Comparison of ENCODE assay signal across 26 cellular contexts in genomic region chr13:103349664-103350063, GRCh38.
DNase-seq lines count a peak whose midpoint lies in the region; ATAC-seq and TF ChIP-seq lines count a peak whose summit lies in the region.
"Had no signal": no experiment of that assay in that cellular context is flagged by ENCODE, and none has a peak within 500 bp of the region (broad histone marks: within the 10 kb centered on the region; RNA-seq: fewer than 3 reads in every experiment).

No MANE protein-coding gene starts in this region.

- no peak overlapping the region for H3K27ac ChIP-seq in tibial nerve
- H3K27ac ChIP-seq: dorsolateral prefrontal cortex, RWPE1, stomach, thyroid gland, WERI-Rb-1 had no signal

- no peaks in the 10 kb centered on the region for H3K27me3 ChIP-seq in tibial nerve
- H3K27me3 ChIP-seq: stomach, thyroid gland had no signal

- WGBS in tibial nerve, 2 donors = 8 to 19% methylated on average over 4 of the region's 4 CpGs

- no peak for TF ChIP-seq EP300 in tibial nerve (IDR thresholded peaks at IDR 0.05)

- H3K4me1 Mint-ChIP-seq in activated T-helper 1 cell treated with anti-CD3 and anti-CD28 coated beads, Interleukin-12 subunit alpha, Interleukin-12 subunit beta, Interleukin-2, Interleukin-4 antibody, amounts not matched to agents 30 ng/mL and 10 ng/mL and 1 ng/mL, durations not matched to agents 14 hours and 24 hours and 36 hours (ENCODE audit: low read depth) = no peaks in the 10 kb centered on the region
- H3K4me1 Mint-ChIP-seq in nephron progenitor cell = peaks cover 27% of the 10 kb centered on the region
- no peaks in the 10 kb centered on the region for H3K4me1 Mint-ChIP-seq in activated CD4-positive, alpha-beta T cell treated with anti-CD3 and anti-CD28 coated beads for 36 hours
- H3K4me1 Mint-ChIP-seq: activated CD4-positive, alpha-beta T cell treated with anti-CD3 and anti-CD28 coated beads, Interleukin-2, amount 10 ng/mL, durations not matched to agents 7 days and 5 days; activated naive CD8-positive, alpha-beta T cell treated with anti-CD3 and anti-CD28 coated beads, Interleukin-2, amount 50 U/mL, for 24 hours; CD4-positive, alpha-beta memory T cell; naive thymus-derived CD8-positive, alpha-beta T cell had no signal

- no peaks in the 10 kb centered on the region for H3K36me3 Mint-ChIP-seq in activated T-helper 1 cell treated with anti-CD3 and anti-CD28 coated beads, Interleukin-12 subunit alpha, Interleukin-12 subunit beta, Interleukin-2, Interleukin-4 antibody, amounts not matched to agents 30 ng/mL and 10 ng/mL and 1 ng/mL, durations not matched to agents 14 hours and 24 hours and 36 hours (ENCODE audit: low read depth)
- peaks cover 4% of the 10 kb centered on the region for H3K36me3 Mint-ChIP-seq in nephron progenitor cell (ENCODE audit: low read depth)
- no peaks in the 10 kb centered on the region for H3K36me3 Mint-ChIP-seq in activated CD4-positive, alpha-beta T cell treated with anti-CD3 and anti-CD28 coated beads for 36 hours (ENCODE audit: low read depth)
- H3K36me3 Mint-ChIP-seq: CD4-positive, alpha-beta memory T cell; naive thymus-derived CD8-positive, alpha-beta T cell had no signal

- TF ChIP-seq CTCF in nephron progenitor cell (IDR thresholded peaks at IDR 0.05) (no peak), tibial nerve (IDR thresholded peaks at IDR 0.05) (no peak)

- H3K27ac Mint-ChIP-seq in activated T-helper 1 cell treated with anti-CD3 and anti-CD28 coated beads, Interleukin-12 subunit alpha, Interleukin-12 subunit beta, Interleukin-2, Interleukin-4 antibody, amounts not matched to agents 30 ng/mL and 10 ng/mL and 1 ng/mL, durations not matched to agents 14 hours and 24 hours and 36 hours = peak overlapping the region; percentile 50
- H3K27ac Mint-ChIP-seq in nephron progenitor cell = no peak overlapping the region
- H3K27ac Mint-ChIP-seq in activated CD4-positive, alpha-beta T cell treated with anti-CD3 and anti-CD28 coated beads for 36 hours = no peak overlapping the region
- H3K27ac Mint-ChIP-seq: activated CD4-positive, alpha-beta T cell treated with anti-CD3 and anti-CD28 coated beads, Interleukin-2, amount 10 ng/mL, durations not matched to agents 7 days and 5 days; activated naive CD8-positive, alpha-beta T cell treated with anti-CD3 and anti-CD28 coated beads, Interleukin-2, amount 50 U/mL, for 24 hours; CD4-positive, alpha-beta memory T cell; naive thymus-derived CD8-positive, alpha-beta T cell had no signal

- no peaks in the 10 kb centered on the region for H3K27me3 Mint-ChIP-seq in activated T-helper 1 cell treated with anti-CD3 and anti-CD28 coated beads, Interleukin-12 subunit alpha, Interleukin-12 subunit beta, Interleukin-2, Interleukin-4 antibody, amounts not matched to agents 30 ng/mL and 10 ng/mL and 1 ng/mL, durations not matched to agents 14 hours and 24 hours and 36 hours (ENCODE audit: insufficient read depth)
- H3K27me3 Mint-ChIP-seq in nephron progenitor cell (ENCODE audit: low read depth, poor library complexity) = no peaks in the 10 kb centered on the region
- no peaks in the 10 kb centered on the region for H3K27me3 Mint-ChIP-seq in activated CD4-positive, alpha-beta T cell treated with anti-CD3 and anti-CD28 coated beads for 36 hours
- H3K27me3 Mint-ChIP-seq: activated CD4-positive, alpha-beta T cell treated with anti-CD3 and anti-CD28 coated beads, Interleukin-2, amount 10 ng/mL, durations not matched to agents 7 days and 5 days; activated naive CD8-positive, alpha-beta T cell treated with anti-CD3 and anti-CD28 coated beads, Interleukin-2, amount 50 U/mL, for 24 hours; CD4-positive, alpha-beta memory T cell had no signal

- POLR2A ChIA-PET in activated CD4-positive, alpha-beta T cell treated with anti-CD3 and anti-CD28 coated beads for 36 hours (lab: Charles Lee) = no interaction called here

- no peak for TF ChIP-seq POLR2A in tibial nerve (IDR thresholded peaks at IDR 0.05)

- intact Hi-C loops in activated T-helper 1 cell treated with anti-CD3 and anti-CD28 coated beads, Interleukin-12 subunit alpha, Interleukin-12 subunit beta, Interleukin-2, Interleukin-4 antibody, amounts not matched to agents 30 ng/mL and 10 ng/mL and 1 ng/mL, durations not matched to agents 14 hours and 24 hours and 36 hours (cut with micrococcal nuclease) = no loop called here
- intact Hi-C loops in activated CD4-positive, alpha-beta T cell treated with anti-CD3 and anti-CD28 coated beads for 36 hours (cut with DNase I, micrococcal nuclease) = no loop called here

- no peak overlapping the region for H3K4me3 Mint-ChIP-seq in activated T-helper 1 cell treated with anti-CD3 and anti-CD28 coated beads, Interleukin-12 subunit alpha, Interleukin-12 subunit beta, Interleukin-2, Interleukin-4 antibody, amounts not matched to agents 30 ng/mL and 10 ng/mL and 1 ng/mL, durations not matched to agents 14 hours and 24 hours and 36 hours
- H3K4me3 Mint-ChIP-seq in nephron progenitor cell = no peak overlapping the region
- no peak overlapping the region for H3K4me3 Mint-ChIP-seq in activated CD4-positive, alpha-beta T cell treated with anti-CD3 and anti-CD28 coated beads for 36 hours
- H3K4me3 Mint-ChIP-seq: activated CD4-positive, alpha-beta T cell treated with anti-CD3 and anti-CD28 coated beads, Interleukin-2, amount 10 ng/mL, durations not matched to agents 7 days and 5 days; activated naive CD8-positive, alpha-beta T cell treated with anti-CD3 and anti-CD28 coated beads, Interleukin-2, amount 50 U/mL, for 24 hours; activated T-cell treated with anti-CD3 and anti-CD28 coated beads, Interleukin-2, amount 50 U/mL, for 4 hours; CD4-positive, alpha-beta memory T cell; naive thymus-derived CD8-positive, alpha-beta T cell had no signal

- H3K4me3 ChIP-seq in tibial nerve = no peak overlapping the region
- H3K4me3 ChIP-seq: dorsolateral prefrontal cortex, stomach, thyroid gland had no signal

- CTCF ChIA-PET in activated CD4-positive, alpha-beta T cell treated with anti-CD3 and anti-CD28 coated beads for 36 hours (lab: Charles Lee) = no interaction called here

- ATAC-seq in activated CD4-positive, alpha-beta T cell treated with anti-CD3 and anti-CD28 coated beads for 36 hours = no peak
- ATAC-seq: activated naive CD8-positive, alpha-beta T cell treated with anti-CD3 and anti-CD28 coated beads, Interleukin-2, amount 50 U/mL, for 24 hours; activated T-cell treated with anti-CD3 and anti-CD28 coated beads, Interleukin-2, amount 50 U/mL, for 4 hours; HepG2; naive thymus-derived CD8-positive, alpha-beta T cell had no signal

- no peaks in the 10 kb centered on the region for H3K4me1 ChIP-seq in tibial nerve
- H3K4me1 ChIP-seq: stomach, thyroid gland had no signal

- no peaks in the 10 kb centered on the region for H3K36me3 ChIP-seq in tibial nerve
- H3K36me3 ChIP-seq: stomach, thyroid gland, WERI-Rb-1 had no signal

- H3K9me3 ChIP-seq in tibial nerve = peaks cover 0 to 15% (median 4%) of the 10 kb centered on the region in 4 donors
- H3K9me3 ChIP-seq: thyroid gland had no signal

- DNase-seq in NCI-H2171 treated with DMSO at 0.1 percent for 48 hours (lab: John Stamatoyannopoulos, UW) = peak; percentile 37
- DNase-seq in NCI-H2171 (lab: John Stamatoyannopoulos, UW) = no peak
- peak; percentile 92 for DNase-seq in NCI-H1694 treated with DMSO at 0.1 percent for 48 hours (lab: John Stamatoyannopoulos, UW)
- DNase-seq in activated T-helper 1 cell treated with anti-CD3 and anti-CD28 coated beads, Interleukin-12 subunit alpha, Interleukin-12 subunit beta, Interleukin-2, Interleukin-4 antibody, amounts not matched to agents 30 ng/mL and 10 ng/mL and 1 ng/mL, durations not matched to agents 14 hours and 24 hours and 36 hours (ENCODE audit: low spot score) = no peak
- peak; percentile 13 for DNase-seq in nephron progenitor cell
- no peak for DNase-seq in tibial nerve (ENCODE audit: low spot score in 2 of 2)
- no peak for DNase-seq in NCI-H1436 (lab: John Stamatoyannopoulos, UW)
- DNase-seq in activated CD4-positive, alpha-beta T cell treated with anti-CD3 and anti-CD28 coated beads for 36 hours = no peak
- DNase-seq: activated CD4-positive, alpha-beta T cell treated with anti-CD3 and anti-CD28 coated beads, Interleukin-2, amount 10 ng/mL, durations not matched to agents 7 days and 5 days; activated naive CD8-positive, alpha-beta T cell treated with anti-CD3 and anti-CD28 coated beads, Interleukin-2, amount 50 U/mL, for 24 hours; activated T-cell treated with anti-CD3 and anti-CD28 coated beads, Interleukin-2, amount 50 U/mL, for 4 hours; CD4-positive, alpha-beta memory T cell; cerebellar nuclear complex; DMS153; Kasumi-1; MV-4-11; naive thymus-derived CD8-positive, alpha-beta T cell; NCI-H526 treated with DMSO at 0.1 percent for 48 hours; occipital lobe; stimulated activated CD8-positive, alpha-beta memory T cell treated with anti-CD3 and anti-CD28 coated beads, Interleukin-4, amount 100 ng/mL, for 48 hours; stomach; thyroid gland; WERI-Rb-1 had no signal

- peaks cover 5% of the 10 kb centered on the region for H3K9me3 Mint-ChIP-seq in activated T-helper 1 cell treated with anti-CD3 and anti-CD28 coated beads, Interleukin-12 subunit alpha, Interleukin-12 subunit beta, Interleukin-2, Interleukin-4 antibody, amounts not matched to agents 30 ng/mL and 10 ng/mL and 1 ng/mL, durations not matched to agents 14 hours and 24 hours and 36 hours
- peaks cover 16% of the 10 kb centered on the region for H3K9me3 Mint-ChIP-seq in nephron progenitor cell
- peaks cover 8% of the 10 kb centered on the region for H3K9me3 Mint-ChIP-seq in activated CD4-positive, alpha-beta T cell treated with anti-CD3 and anti-CD28 coated beads for 36 hours (ENCODE audit: low read depth)

Comparison
In these comparisons a context has a peak if more than half of its experiments do, and no peak if none do; other contexts are left out.
1. DNase-seq: peak in NCI-H2171 treated with DMSO at 0.1 percent for 48 hours (single experiment), NCI-H1694 treated with DMSO at 0.1 percent for 48 hours (single experiment) and nephron progenitor cell (single experiment); none in NCI-H2171 (single experiment), activated T-helper 1 cell treated with anti-CD3 and anti-CD28 coated beads, Interleukin-12 subunit alpha, Interleukin-12 subunit beta, Interleukin-2, Interleukin-4 antibody, amounts not matched to agents 30 ng/mL and 10 ng/mL and 1 ng/mL, durations not matched to agents 14 hours and 24 hours and 36 hours (single experiment), tibial nerve (0 of 2), NCI-H1436 (single experiment) and activated CD4-positive, alpha-beta T cell treated with anti-CD3 and anti-CD28 coated beads for 36 hours (single experiment).